ENCODE assay signal across 9 cellular contexts in the genomic region with DNA sequence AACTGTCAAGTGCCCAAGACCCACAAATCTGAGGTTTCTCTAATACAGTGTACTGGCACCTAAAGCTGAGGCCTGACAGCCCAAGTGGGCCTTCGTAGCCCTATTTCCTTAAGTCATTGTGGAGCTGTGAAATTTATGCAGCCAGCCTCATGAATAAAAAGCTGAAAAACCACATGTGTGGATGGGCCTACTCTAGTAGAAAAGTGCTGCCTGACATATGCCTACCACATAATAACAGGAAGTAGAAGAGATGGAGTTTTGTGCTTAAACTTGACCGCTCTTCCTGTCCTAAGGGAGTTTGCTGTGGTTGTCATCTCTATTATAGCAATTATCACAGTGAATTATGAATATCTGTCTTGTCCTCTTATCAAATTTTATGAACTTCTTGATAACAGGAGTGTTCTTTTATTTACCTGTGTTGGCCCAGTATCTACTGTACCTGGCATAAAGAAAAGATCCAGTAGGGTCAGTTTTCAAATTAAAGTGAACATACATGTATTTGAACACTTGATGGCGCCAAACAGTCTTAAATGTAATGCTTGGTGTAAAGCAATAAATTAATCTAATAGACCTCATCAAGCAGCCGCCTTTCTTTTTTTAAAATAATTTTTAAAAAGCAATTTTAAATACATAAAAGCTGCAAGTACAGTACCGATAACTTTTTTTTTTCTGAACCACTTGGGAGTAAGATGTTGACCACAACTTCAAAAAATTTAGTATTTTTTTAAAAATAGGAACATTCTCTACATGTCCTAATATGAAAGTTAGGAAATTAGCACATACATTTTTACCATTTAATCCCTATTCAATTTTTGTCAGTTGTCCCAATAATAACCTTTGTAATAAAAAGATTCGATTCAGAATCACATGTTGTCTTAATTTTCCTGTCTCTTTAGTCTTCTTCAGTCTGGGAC. TPM values are rescaled to one million over a fixed set of nuclear protein-coding genes. Genes with fewer than 3 reads are reported as not detected.
DNase-seq lines count a peak whose midpoint lies in the region; ATAC-seq, FAIRE-seq and TF ChIP-seq lines count a peak whose summit lies in the region.
"Had no signal": no experiment of that assay in that cellular context is flagged by ENCODE, and none has a peak within 500 bp of the region (broad histone marks: within the 10 kb centered on the region; RNA-seq: fewer than 3 reads in every experiment).

No MANE protein-coding gene starts in this region.

- H3K36me3 Mint-ChIP-seq in activated T-helper 2 cell treated with anti-CD3 and anti-CD28 coated beads, Interferon-gamma antibody, Interleukin-2, Interleukin-4, amounts not matched to agents 10 μg/mL and 5 μg/mL and 100 μg/mL, durations not matched to agents 14 hours and 24 hours and 36 hours (ENCODE audit: low read depth): peaks cover 6% of the 10 kb centered on the region

- no peaks in the 10 kb centered on the region for H3K9me3 ChIP-seq in colonic mucosa

- H3K27me3 ChIP-seq in HL-60 (ENCODE audit: insufficient read depth, poor library complexity, severe bottlenecking): no peaks in the 10 kb centered on the region
- H3K27me3 ChIP-seq in colonic mucosa: no peaks in the 10 kb centered on the region

- ATAC-seq in GM19372 (IDR thresholded peaks at IDR 0.05; ENCODE audit: low read depth, unreplicated experiment) (peak; percentile 87), GM19023 (IDR thresholded peaks at IDR 0.05; ENCODE audit: unreplicated experiment) (no peak)

- no peak overlapping the region for H3K27ac Mint-ChIP-seq in activated T-helper 2 cell treated with anti-CD3 and anti-CD28 coated beads, Interferon-gamma antibody, Interleukin-2, Interleukin-4, amounts not matched to agents 10 μg/mL and 5 μg/mL and 100 μg/mL, durations not matched to agents 14 hours and 24 hours and 36 hours
- H3K27ac Mint-ChIP-seq: T-helper 1 cell treated with Interleukin-12 subunit alpha and Interleukin-12 subunit beta and Interleukin-4 antibody, amounts not matched to agents 30 μg/mL and 1 μg/mL, for 36 hours had no signal

- H3K4me3 Mint-ChIP-seq in activated T-helper 2 cell treated with anti-CD3 and anti-CD28 coated beads, Interferon-gamma antibody, Interleukin-2, Interleukin-4, amounts not matched to agents 10 μg/mL and 5 μg/mL and 100 μg/mL, durations not matched to agents 14 hours and 24 hours and 36 hours (ENCODE audit: low read depth): no peak overlapping the region
- H3K4me3 Mint-ChIP-seq: T-helper 1 cell treated with Interleukin-12 subunit alpha and Interleukin-12 subunit beta and Interleukin-4 antibody, amounts not matched to agents 30 μg/mL and 1 μg/mL, for 36 hours had no signal

- H3K9me3 Mint-ChIP-seq in activated T-helper 2 cell treated with anti-CD3 and anti-CD28 coated beads, Interferon-gamma antibody, Interleukin-2, Interleukin-4, amounts not matched to agents 10 μg/mL and 5 μg/mL and 100 μg/mL, durations not matched to agents 14 hours and 24 hours and 36 hours: no peaks in the 10 kb centered on the region
- H3K9me3 Mint-ChIP-seq: T-helper 1 cell treated with Interleukin-12 subunit alpha and Interleukin-12 subunit beta and Interleukin-4 antibody, amounts not matched to agents 30 μg/mL and 1 μg/mL, for 36 hours had no signal

- FAIRE-seq in D721Med (lab: Jason Lieb, UNC): peak; percentile 69

- peak; percentile 63 for TF ChIP-seq CTCF in D721Med (IDR thresholded peaks at IDR 0.05; ENCODE audit: insufficient read depth, missing control alignments)
- no peak for TF ChIP-seq CTCF in HL-60 (IDR thresholded peaks at IDR 0.05; ENCODE audit: insufficient read depth, low read length)
- peak; percentile 24 for TF ChIP-seq CTCF in colonic mucosa (IDR thresholded peaks at IDR 0.05)

- H3K27me3 Mint-ChIP-seq in activated T-helper 2 cell treated with anti-CD3 and anti-CD28 coated beads, Interferon-gamma antibody, Interleukin-2, Interleukin-4, amounts not matched to agents 10 μg/mL and 5 μg/mL and 100 μg/mL, durations not matched to agents 14 hours and 24 hours and 36 hours (ENCODE audit: low read depth): no peaks in the 10 kb centered on the region

- H3K27ac ChIP-seq in HL-60 (replicated peaks) (no peak overlapping the region), colonic mucosa (no peak overlapping the region)

- H3K36me3 ChIP-seq in colonic mucosa: no peaks in the 10 kb centered on the region

- H3K4me1 Mint-ChIP-seq in activated T-helper 2 cell treated with anti-CD3 and anti-CD28 coated beads, Interferon-gamma antibody, Interleukin-2, Interleukin-4, amounts not matched to agents 10 μg/mL and 5 μg/mL and 100 μg/mL, durations not matched to agents 14 hours and 24 hours and 36 hours (ENCODE audit: low read depth): no peaks in the 10 kb centered on the region

- intact Hi-C loops in colonic mucosa (cut with DNase I): loop anchor here (2.0 kb wide), 1 partner anchor 110 kb away; no protein-coding TSS in a partner anchor
- intact Hi-C loops in activated T-helper 2 cell treated with anti-CD3 and anti-CD28 coated beads, Interferon-gamma antibody, Interleukin-2, Interleukin-4, amounts not matched to agents 10 μg/mL and 5 μg/mL and 100 μg/mL, durations not matched to agents 14 hours and 24 hours and 36 hours (cut with micrococcal nuclease): loop anchor here (1.0 kb wide), 1 partner anchor 109 kb away; no protein-coding TSS in a partner anchor

- H3K4me1 ChIP-seq in colonic mucosa: no peaks in the 10 kb centered on the region

- DNase-seq in D721Med (ENCODE audit: insufficient read length, low spot score) (no peak), HL-60 (ENCODE audit: low read depth in 1 of 2, low spot score in 1 of 2) (peak; percentile 11 to 13), NCI-H82 treated with DMSO at 0.1 percent for 48 hours (lab: John Stamatoyannopoulos, UW; ENCODE audit: unreplicated experiment) (peak; percentile 53), colonic mucosa (no peak), middle frontal gyrus (ENCODE audit: extremely low spot score, low spot score) (peak; percentile 6)
- no peak for DNase-seq in activated T-helper 2 cell treated with anti-CD3 and anti-CD28 coated beads, Interferon-gamma antibody, Interleukin-2, Interleukin-4, amounts not matched to agents 10 μg/mL and 5 μg/mL and 100 μg/mL, durations not matched to agents 14 hours and 24 hours and 36 hours (ENCODE audit: low spot score)

- no peak overlapping the region for H3K9ac ChIP-seq in colonic mucosa (ENCODE audit: low read depth in 2 of 2, low read length in 2 of 2)

- no peak overlapping the region for H3K4me3 ChIP-seq in HL-60 (replicated peaks; ENCODE audit: insufficient read depth, low read length)
- no peak overlapping the region for H3K4me3 ChIP-seq in colonic mucosa

RNA-seq across cellular contexts. Expression of gene FKTN, which starts 51.0 kb away (rescaled TPM):
- total RNA-seq in colonic mucosa: 10 to 100 TPM; 12.3 to 18.8 TPM
- total RNA-seq in activated T-helper 2 cell treated with anti-CD3 and anti-CD28 coated beads, Interferon-gamma antibody, Interleukin-2, Interleukin-4, amounts not matched to agents 10 μg/mL and 5 μg/mL and 100 μg/mL, durations not matched to agents 14 hours and 24 hours and 36 hours: 10.3 and 11.3 TPM in 2 replicates

RNA-seq across cellular contexts. Expression of gene TAL2, which starts 53.3 kb away (rescaled TPM):
- total RNA-seq in colonic mucosa: not detected
- total RNA-seq in activated T-helper 2 cell treated with anti-CD3 and anti-CD28 coated beads, Interferon-gamma antibody, Interleukin-2, Interleukin-4, amounts not matched to agents 10 μg/mL and 5 μg/mL and 100 μg/mL, durations not matched to agents 14 hours and 24 hours and 36 hours: not detected in 2 replicates

Comparison
In these comparisons a context has a peak if more than half of its experiments do, and no peak if none do; other contexts are left out.
1. DNase-seq: peak in HL-60 (2 of 2), NCI-H82 treated with DMSO at 0.1 percent for 48 hours (single experiment) and middle frontal gyrus (single experiment); none in D721Med (single experiment), colonic mucosa (single experiment) and activated T-helper 2 cell treated with anti-CD3 and anti-CD28 coated beads, Interferon-gamma antibody, Interleukin-2, Interleukin-4, amounts not matched to agents 10 μg/mL and 5 μg/mL and 100 μg/mL, durations not matched to agents 14 hours and 24 hours and 36 hours (single experiment).